Comparison of ENCODE assay signal across 1 cellular context in genomic region chr3:186021673-186022362, GRCh38.
TF ChIP-seq lines count a peak whose summit lies in the region.

No MANE protein-coding gene starts in this region.

TF ChIP-seq in IMR-90, 13 proteins besides CTCF, POLR2A, EP300 and RAD21 (continued from another document):
- no peak for TF ChIP-seq SMC3 (IDR thresholded peaks at IDR 0.05; ENCODE audit: low read depth, low read length)
- TF ChIP-seq RFX5 (IDR thresholded peaks at IDR 0.05; ENCODE audit: low read depth, low read length): no peak
- TF ChIP-seq MXI1 (IDR thresholded peaks at IDR 0.05; ENCODE audit: borderline replicate concordance, low read depth, low read length): no peak
